Comparison of ENCODE assay signal across 1 cellular context in the genomic region with DNA sequence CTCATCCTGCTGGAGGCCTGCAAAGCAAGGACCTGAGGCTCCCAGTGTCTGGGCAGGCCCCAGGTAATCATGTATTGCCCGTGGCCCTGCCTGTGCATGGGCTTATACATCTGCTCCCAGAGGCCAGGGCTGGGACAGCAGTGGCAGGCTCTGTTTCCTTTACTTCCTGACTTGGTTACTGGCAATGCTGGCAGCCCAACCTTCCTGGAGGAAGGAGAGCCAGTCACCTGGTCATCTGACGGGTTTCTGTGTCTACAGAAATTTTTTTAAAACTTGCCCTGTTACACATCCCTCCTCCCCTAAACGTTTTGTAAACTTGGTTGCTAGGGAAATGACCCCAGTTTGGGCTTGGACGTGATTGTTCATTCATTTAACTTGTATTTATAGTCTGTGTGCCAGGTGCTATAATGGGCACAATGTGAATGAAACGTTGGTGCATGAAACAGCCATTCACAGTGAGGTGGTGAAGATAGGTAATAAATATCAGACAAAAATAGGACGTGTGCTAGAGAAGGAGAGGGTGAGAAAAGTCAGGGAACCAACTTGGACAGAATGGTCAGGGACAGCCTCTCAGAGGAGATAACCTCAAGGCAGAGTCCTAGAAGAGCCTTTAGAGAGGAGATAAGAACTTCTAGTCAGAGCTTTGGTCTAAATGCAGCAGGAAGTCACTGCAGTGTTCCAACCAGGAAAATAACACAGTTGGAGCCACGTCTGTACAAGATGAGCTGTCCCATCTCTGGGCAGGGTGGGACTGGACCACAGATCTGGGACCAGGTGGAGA.
TF ChIP-seq lines count a peak whose summit lies in the region.

No MANE protein-coding gene starts in this region.

TF ChIP-seq in H1, 55 proteins besides CTCF, POLR2A, EP300 and RAD21 (continued from another document):
- TF ChIP-seq SIX5 (IDR thresholded peaks at IDR 0.05; ENCODE audit: low read depth, low read length) = no peak
